ENCODE assay signal across 8 cellular contexts in the genomic region with DNA sequence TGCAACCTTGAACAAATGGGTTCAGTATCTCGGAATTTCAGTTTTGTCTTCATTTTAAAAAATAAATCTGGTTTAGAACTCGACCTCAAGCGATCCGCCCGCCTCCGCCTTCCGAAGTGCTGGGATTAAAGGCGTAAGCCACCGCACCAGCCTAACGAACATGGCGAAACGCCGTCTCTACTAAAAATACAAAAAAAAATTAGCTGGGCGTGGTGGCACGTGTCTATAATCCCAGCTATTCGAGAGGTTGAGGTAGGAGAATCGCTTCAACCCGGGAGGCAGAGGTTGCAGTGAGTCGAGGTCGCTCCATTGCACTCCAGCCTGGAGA. TPM values are rescaled to one million over a fixed set of nuclear protein-coding genes. Genes with fewer than 3 reads are reported as not detected.
A peak's percentile ranks its signal among the peaks of the same experiment; 100 is the strongest.
DNase-seq lines count a peak whose midpoint lies in the region; ATAC-seq and TF ChIP-seq lines count a peak whose summit lies in the region.

No MANE protein-coding gene starts in this region.

- no peaks in the 10 kb centered on the region for H3K9me3 ChIP-seq in WERI-Rb-1 (ENCODE audit: severe bottlenecking)
- H3K9me3 ChIP-seq in sigmoid colon: peaks cover 0 to 18% (median 13%) of the 10 kb centered on the region in 4 donors

- WGBS in sigmoid colon, 2 donors: 1 to 3% methylated on average over 20 of the region's 20 CpGs

- intact Hi-C loops in sigmoid colon (cut with DNase I): loop anchor here (10.0 kb wide), 1 partner anchor 967 kb away; the partner anchor contains the start of genes COX6B1 and ETV2

- no peak for DNase-seq in GM12865 (ENCODE audit: low read depth)
- DNase-seq in WERI-Rb-1: no peak
- DNase-seq in foreskin fibroblast: no peak
- DNase-seq in sigmoid colon: no peak
- no peak for DNase-seq in inferior parietal cortex (ENCODE audit: extremely low spot score)

- TF ChIP-seq POLR2A in sigmoid colon (IDR thresholded peaks at IDR 0.05): no peak

- peaks cover 0 to 27% (median 12%) of the 10 kb centered on the region in 4 donors for H3K4me1 ChIP-seq in sigmoid colon

- TF ChIP-seq CTCF in GM12865 (IDR thresholded peaks at IDR 0.05; ENCODE audit: insufficient read depth, low read depth, low read length, missing control alignments): no peak
- no peak for TF ChIP-seq CTCF in WERI-Rb-1 (IDR thresholded peaks at IDR 0.05; ENCODE audit: low read depth, low read length)
- no peak for TF ChIP-seq CTCF in foreskin fibroblast (IDR thresholded peaks at IDR 0.05; ENCODE audit: low read depth, low read length)
- TF ChIP-seq CTCF in sigmoid colon (IDR thresholded peaks at IDR 0.05): no peak

- H3K4me3 ChIP-seq in GM12865 (ENCODE audit: low read depth, low read length): peak overlapping the region; percentile 62
- H3K4me3 ChIP-seq in WERI-Rb-1 (ENCODE audit: low read depth, low read length): peak overlapping the region; percentile 56
- H3K4me3 ChIP-seq in foreskin fibroblast (ENCODE audit: low read depth in 1 of 2, low read length in 2 of 2): peak overlapping the region; percentile 70 to 75
- peak overlapping the region; percentile 64 to 91 (median 88) for H3K4me3 ChIP-seq in sigmoid colon

- H3K27me3 ChIP-seq in WERI-Rb-1 (ENCODE audit: insufficient read depth, low read depth, severe bottlenecking): no peaks in the 10 kb centered on the region
- H3K27me3 ChIP-seq in sigmoid colon: no peaks in the 10 kb centered on the region

- peak overlapping the region; percentile 97 for H3K27ac ChIP-seq in WERI-Rb-1
- H3K27ac ChIP-seq in sigmoid colon: peak overlapping the region; percentile 97 to 99 (median 98)

- peaks cover 38% of the 10 kb centered on the region for H3K36me3 ChIP-seq in WERI-Rb-1
- H3K36me3 ChIP-seq in sigmoid colon: peaks cover 19 to 44% (median 36%) of the 10 kb centered on the region in 4 donors

- ATAC-seq in HG02885 (IDR thresholded peaks at IDR 0.05; ENCODE audit: poor library complexity, unreplicated experiment) (no peak), GM18909 (IDR thresholded peaks at IDR 0.05; ENCODE audit: poor library complexity, unreplicated experiment) (no peak), GM19463 (IDR thresholded peaks at IDR 0.05; ENCODE audit: unreplicated experiment) (no peak)

- TF ChIP-seq EP300 in sigmoid colon (IDR thresholded peaks at IDR 0.05): peak in 1 of 4 donors; percentile 1

RNA-seq across cellular contexts. Expression of gene ZNF302, which starts 0.6 kb away (rescaled TPM):
- 10 to 100 TPM; 22.7 to 40.6 (median 37.0) TPM for total RNA-seq in sigmoid colon
- 10 to 100 TPM in 1 of 3 donors, 1 to 10 TPM in 2; 7.4 to 12.8 (median 9.6) TPM for polyA plus RNA-seq in sigmoid colon

RNA-seq across cellular contexts. Expression of gene SCGB2B2, which starts 1.1 kb away (rescaled TPM):
- total RNA-seq in sigmoid colon: 1 to 10 TPM in 2 of 4 donors, under 1 TPM in 2; 0.49 to 1.7 (median 1.1) TPM
- under 1 TPM in 1 of 3 donors, not detected in 2; 0.71 TPM for polyA plus RNA-seq in sigmoid colon

RNA-seq across cellular contexts. Expression of gene ZNF181, which starts 56.0 kb away (rescaled TPM):
- total RNA-seq in sigmoid colon: 10 to 100 TPM; 26.6 to 52.3 (median 42.4) TPM
- 1 to 10 TPM; 4.4 to 8.3 (median 5.4) TPM for polyA plus RNA-seq in sigmoid colon
